Comparison of ENCODE assay signal across 1 cellular context in genomic region chr1:25140073-25140797, GRCh38.
TF ChIP-seq lines count a peak whose summit lies in the region.

No MANE protein-coding gene starts in this region.

TF ChIP-seq in HepG2, 621 proteins besides CTCF, POLR2A, EP300 and RAD21 (continued from another document and continues in another):
- 0 out of 2 replicates have a peak, but pooled peaks have one; percentile 31 for TF ChIP-seq ZNF318 (CRISPR knock-in tag; IDR thresholded peaks at IDR 0.05)
- TF ChIP-seq BATF2 (CRISPR knock-in tag; IDR thresholded peaks at IDR 0.05), result no peak
- no peak for TF ChIP-seq ZBTB40 (IDR thresholded peaks at IDR 0.05)
- TF ChIP-seq ZBTB40 (CRISPR knock-in tag; IDR thresholded peaks at IDR 0.05), result no peak
- TF ChIP-seq PREB (CRISPR knock-in tag; IDR thresholded peaks at IDR 0.05), result no peak
- TF ChIP-seq HNRNPH1 (optimal IDR thresholded peaks at IDR 0.05; ENCODE audit: low read depth, low read length), result no peak
- no peak for TF ChIP-seq ZNF557 (CRISPR knock-in tag; IDR thresholded peaks at IDR 0.05)
- TF ChIP-seq HOXA5 (CRISPR knock-in tag; IDR thresholded peaks at IDR 0.05), result no peak
- TF ChIP-seq MED13 (CRISPR knock-in tag; IDR thresholded peaks at IDR 0.05), result no peak
- TF ChIP-seq ZNF629 (CRISPR knock-in tag; conservative IDR thresholded peaks at IDR 0.05), result no peak
- TF ChIP-seq JUNB (CRISPR knock-in tag; IDR thresholded peaks at IDR 0.05; ENCODE audit: borderline replicate concordance), result no peak
- 0 out of 2 replicates have a peak, but pooled peaks have one; percentile 62 for TF ChIP-seq ZBTB4 (CRISPR knock-in tag; IDR thresholded peaks at IDR 0.05; ENCODE audit: borderline replicate concordance)
- TF ChIP-seq CERS6 (CRISPR knock-in tag; IDR thresholded peaks at IDR 0.05), result no peak
- TF ChIP-seq ZBTB46 (CRISPR knock-in tag; IDR thresholded peaks at IDR 0.05; ENCODE audit: borderline replicate concordance), result no peak
- no peak; the same call in 1 of the 2 replicates for TF ChIP-seq ZC3H13 (CRISPR knock-in tag; IDR thresholded peaks at IDR 0.05)
- no peak for TF ChIP-seq ZNF740 (CRISPR knock-in tag; IDR thresholded peaks at IDR 0.05)
- no peak for TF ChIP-seq ZNF773 (CRISPR knock-in tag; IDR thresholded peaks at IDR 0.05; ENCODE audit: borderline replicate concordance)
- no peak for TF ChIP-seq RFX1 (IDR thresholded peaks at IDR 0.05)
- TF ChIP-seq CAMTA2 (CRISPR knock-in tag; IDR thresholded peaks at IDR 0.05; ENCODE audit: borderline replicate concordance), result no peak
- no peak for TF ChIP-seq LRRFIP1 (CRISPR knock-in tag; conservative IDR thresholded peaks at IDR 0.05)
- no peak for TF ChIP-seq SNAPC2 (CRISPR knock-in tag; IDR thresholded peaks at IDR 0.05)
